Comparison of ENCODE assay signal across 29 cellular contexts in the genomic region with DNA sequence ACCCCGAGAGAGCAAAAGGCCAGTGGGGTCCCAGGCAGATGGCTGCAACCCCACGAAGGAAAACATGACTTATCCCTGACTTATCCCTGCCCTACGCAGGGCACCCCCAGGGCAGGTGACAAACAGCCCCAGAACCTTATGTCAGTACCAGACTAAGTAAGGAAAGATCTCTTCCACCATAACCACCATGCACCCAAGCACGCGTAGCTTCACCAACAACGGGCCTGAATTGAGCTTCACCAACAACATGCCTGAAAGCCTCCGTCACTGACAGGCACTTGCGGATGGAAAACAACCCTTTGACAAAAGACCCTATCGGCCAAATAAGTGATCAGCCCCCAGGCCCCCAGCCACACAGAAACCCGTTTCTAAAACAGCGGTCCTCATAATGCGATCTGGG. TPM values are rescaled to one million over a fixed set of nuclear protein-coding genes. Genes with fewer than 3 reads are reported as not detected.
A peak's percentile ranks its signal among the peaks of the same experiment; 100 is the strongest.
DNase-seq lines count a peak whose midpoint lies in the region; ATAC-seq, FAIRE-seq and TF ChIP-seq lines count a peak whose summit lies in the region.
"Had no signal": no experiment of that assay in that cellular context is flagged by ENCODE, and none has a peak within 500 bp of the region (broad histone marks: within the 10 kb centered on the region; RNA-seq: fewer than 3 reads in every experiment).

No MANE protein-coding gene starts in this region.

- H4K20me1 ChIP-seq in neural progenitor cell (ENCODE audit: low read depth), result peaks cover 29% of the 10 kb centered on the region

- H3K27ac ChIP-seq in endodermal cell (ENCODE audit: low read depth, low read length), result no peak overlapping the region
- H3K27ac ChIP-seq in neural progenitor cell, result peak overlapping the region; percentile 46
- H3K27ac ChIP-seq in vagina, result no peak overlapping the region
- H3K27ac ChIP-seq: colonic mucosa, parathyroid adenoma, thyroid gland had no signal

- H3K9me3 Mint-ChIP-seq in natural killer cell (no peaks in the 10 kb centered on the region), endodermal cell (no peaks in the 10 kb centered on the region), neural progenitor cell (peaks cover 7% of the 10 kb centered on the region)
- H3K9me3 Mint-ChIP-seq in natural killer cell treated with Interleukin-12 subunit alpha and Interleukin-12 subunit beta and Interleukin-15 and Interleukin-18, amount 100 ng/mL, for 72 hours, result no peaks in the 10 kb centered on the region
- H3K9me3 Mint-ChIP-seq: stimulated activated naive CD8-positive, alpha-beta T cell treated with anti-CD3 and anti-CD28 coated beads, Interleukin-15, Interleukin-2, amounts not matched to agents 100 ng/mL and 50 ng/mL, for 24 hours had no signal

- no peaks in the 10 kb centered on the region for H3K27me3 ChIP-seq in endodermal cell (ENCODE audit: control insufficient read depth, insufficient read depth, low read length, poor library complexity, severe bottlenecking)
- H3K27me3 ChIP-seq in neural progenitor cell, result no peaks in the 10 kb centered on the region
- H3K27me3 ChIP-seq in vagina, result no peaks in the 10 kb centered on the region
- H3K27me3 ChIP-seq: colonic mucosa, thyroid gland had no signal

- H3K36me3 Mint-ChIP-seq in natural killer cell (no peaks in the 10 kb centered on the region), endodermal cell (ENCODE audit: low read depth) (peaks cover 6% of the 10 kb centered on the region), neural progenitor cell (peaks cover 23% of the 10 kb centered on the region)
- H3K36me3 Mint-ChIP-seq in natural killer cell treated with Interleukin-12 subunit alpha and Interleukin-12 subunit beta and Interleukin-15 and Interleukin-18, amount 100 ng/mL, for 72 hours, result no peaks in the 10 kb centered on the region

- H2AFZ ChIP-seq in neural progenitor cell (replicated peaks), result no peak overlapping the region
- H2AFZ ChIP-seq: parathyroid adenoma had no signal

- H3K4me1 ChIP-seq in endodermal cell (ENCODE audit: control insufficient read depth, insufficient read depth, low read length) (no peaks in the 10 kb centered on the region), neural progenitor cell (peaks cover 3% of the 10 kb centered on the region), vagina (no peaks in the 10 kb centered on the region)
- H3K4me1 ChIP-seq: colonic mucosa, parathyroid adenoma had no signal

- no peak for TF ChIP-seq POLR2A in vagina (IDR thresholded peaks at IDR 0.05)
- no peak for TF ChIP-seq POLR2A in GM12891 (IDR thresholded peaks at IDR 0.05; ENCODE audit: low read depth, low read length)

- ATAC-seq in natural killer cell (no peak), HG03280 (IDR thresholded peaks at IDR 0.05; ENCODE audit: unreplicated experiment) (no peak)
- no peak for ATAC-seq in natural killer cell treated with Interleukin-12 subunit alpha and Interleukin-12 subunit beta and Interleukin-15 and Interleukin-18, amount 100 ng/mL, for 72 hours
- ATAC-seq: HCT116, left lobe of liver, right cardiac atrium, SK-N-SH treated with all-trans-retinoic acid at 6 μM for 48 hours had no signal

- H3K36me3 ChIP-seq in endodermal cell (ENCODE audit: control insufficient read depth, insufficient read depth, low read length) (no peaks in the 10 kb centered on the region), neural progenitor cell (no peaks in the 10 kb centered on the region), vagina (no peaks in the 10 kb centered on the region)
- H3K36me3 ChIP-seq: colonic mucosa, thyroid gland had no signal

- no peak overlapping the region for H3K27ac Mint-ChIP-seq in natural killer cell
- H3K27ac Mint-ChIP-seq in natural killer cell treated with Interleukin-12 subunit alpha and Interleukin-12 subunit beta and Interleukin-15 and Interleukin-18, amount 100 ng/mL, for 72 hours, result no peak overlapping the region
- no peak overlapping the region for H3K27ac Mint-ChIP-seq in endodermal cell
- H3K27ac Mint-ChIP-seq in neural progenitor cell, result peak overlapping the region; percentile 35
- H3K27ac Mint-ChIP-seq: activated naive CD8-positive, alpha-beta T cell; stimulated activated naive CD8-positive, alpha-beta T cell treated with anti-CD3 and anti-CD28 coated beads, Interleukin-15, Interleukin-2, amounts not matched to agents 100 ng/mL and 50 ng/mL, for 24 hours had no signal

- H3K4me3 Mint-ChIP-seq in natural killer cell (no peak overlapping the region), endodermal cell (no peak overlapping the region), neural progenitor cell (no peak overlapping the region)
- no peak overlapping the region for H3K4me3 Mint-ChIP-seq in natural killer cell treated with Interleukin-12 subunit alpha and Interleukin-12 subunit beta and Interleukin-15 and Interleukin-18, amount 100 ng/mL, for 72 hours
- H3K4me3 Mint-ChIP-seq: activated naive CD8-positive, alpha-beta T cell; stimulated activated naive CD8-positive, alpha-beta T cell treated with anti-CD3 and anti-CD28 coated beads, Interleukin-15, Interleukin-2, amounts not matched to agents 100 ng/mL and 50 ng/mL, for 24 hours had no signal

- intact Hi-C loops in natural killer cell (cut with micrococcal nuclease), result no loop called here
- intact Hi-C loops in vagina (cut with DNase I), result no loop called here

- no peaks in the 10 kb centered on the region for H3F3A ChIP-seq in neural progenitor cell (ENCODE audit: low read depth)

- H3K4me3 ChIP-seq in endodermal cell (ENCODE audit: low read length) (no peak overlapping the region), neural progenitor cell (no peak overlapping the region), vagina (no peak overlapping the region)
- H3K4me3 ChIP-seq: colonic mucosa, thyroid gland had no signal

- H3K4me1 Mint-ChIP-seq in natural killer cell, result peaks cover 37 to 39% of the 10 kb centered on the region in 2 donors
- H3K4me1 Mint-ChIP-seq in natural killer cell treated with Interleukin-12 subunit alpha and Interleukin-12 subunit beta and Interleukin-15 and Interleukin-18, amount 100 ng/mL, for 72 hours (ENCODE audit: low read depth in 2 of 2), result peaks cover 35 to 37% of the 10 kb centered on the region in 2 donors
- H3K4me1 Mint-ChIP-seq in endodermal cell, result no peaks in the 10 kb centered on the region
- no peaks in the 10 kb centered on the region for H3K4me1 Mint-ChIP-seq in neural progenitor cell

- H3K9me3 ChIP-seq in endodermal cell (ENCODE audit: control insufficient read depth, low read length) (no peaks in the 10 kb centered on the region), neural progenitor cell (ENCODE audit: low read depth) (no peaks in the 10 kb centered on the region), vagina (no peaks in the 10 kb centered on the region)
- H3K9me3 ChIP-seq: colonic mucosa, thyroid gland had no signal

- TF ChIP-seq CTCF in natural killer cell (IDR thresholded peaks at IDR 0.05) (no peak), endodermal cell (conservative IDR thresholded peaks at IDR 0.05) (no peak), neural progenitor cell (IDR thresholded peaks at IDR 0.05) (no peak), vagina (IDR thresholded peaks at IDR 0.05) (no peak)

- no peak for FAIRE-seq in GM12891 (lab: Jason Lieb, UNC)
- FAIRE-seq: GM12892 had no signal

- no peak overlapping the region for H3K4me2 ChIP-seq in neural progenitor cell

- peaks cover 96% of the 10 kb centered on the region for H3K79me2 ChIP-seq in neural progenitor cell (ENCODE audit: low read depth)

- DNase-seq in natural killer cell (peak; percentile 7), endodermal cell (peak; percentile 24), neural progenitor cell (ENCODE audit: low spot score) (no peak), vagina (ENCODE audit: extremely low spot score in 2 of 2) (no peak), GM12891 (ENCODE audit: insufficient read length, low spot score) (no peak), NCI-H226 (no peak)
- no peak for DNase-seq in natural killer cell treated with Interleukin-12 subunit alpha and Interleukin-12 subunit beta and Interleukin-15 and Interleukin-18, amount 100 ng/mL, for 72 hours (ENCODE audit: low spot score)
- DNase-seq: activated CD4-positive, alpha-beta T cell treated with anti-CD3 and anti-CD28 coated beads for 1 hour; activated effector memory CD4-positive, alpha-beta T cell treated with anti-CD3 and anti-CD28 coated beads, Interleukin-2, amount 50 U/mL, for 16 hours; activated T-cell treated with anti-CD3 and anti-CD28 coated beads, Interleukin-2, amount 50 U/mL, for 1 hour; AML-193; colonic mucosa; effector memory CD4-positive, alpha-beta T cell; Kasumi-1; mesendoderm; NCI-H1436; NCI-H2081 treated with DMSO at 0.1 percent for 48 hours; right cardiac atrium; Right ventricle myocardium superior; stimulated activated CD8-positive, alpha-beta memory T cell treated with anti-CD3 and anti-CD28 coated beads, Interleukin-4, amount 100 ng/mL, for 48 hours; thyroid gland had no signal

- H3K9ac ChIP-seq in endodermal cell (ENCODE audit: extremely low read depth, low read length, poor library complexity, severe bottlenecking) (no peak overlapping the region), neural progenitor cell (no peak overlapping the region)
- H3K9ac ChIP-seq: parathyroid adenoma had no signal

- H3K27me3 Mint-ChIP-seq in natural killer cell (ENCODE audit: low read depth in 2 of 2), result peaks cover 0 to 9% of the 10 kb centered on the region in 2 donors
- no peaks in the 10 kb centered on the region for H3K27me3 Mint-ChIP-seq in natural killer cell treated with Interleukin-12 subunit alpha and Interleukin-12 subunit beta and Interleukin-15 and Interleukin-18, amount 100 ng/mL, for 72 hours
- no peaks in the 10 kb centered on the region for H3K27me3 Mint-ChIP-seq in endodermal cell (ENCODE audit: insufficient read depth)
- peaks cover 2% of the 10 kb centered on the region for H3K27me3 Mint-ChIP-seq in neural progenitor cell (ENCODE audit: insufficient read depth, low read depth)
- H3K27me3 Mint-ChIP-seq: activated naive CD8-positive, alpha-beta T cell; stimulated activated naive CD8-positive, alpha-beta T cell treated with anti-CD3 and anti-CD28 coated beads, Interleukin-15, Interleukin-2, amounts not matched to agents 100 ng/mL and 50 ng/mL, for 24 hours had no signal

- 94 to 100% methylated on average over 9 to 12 of the region's 12 CpGs for WGBS in endodermal cell (ENCODE audit: insufficient coverage in 1 of 2, insufficient read length in 1 of 2), 2 experiments

TF ChIP-seq in GM12891, 5 proteins besides CTCF, POLR2A, EP300 and RAD21 (continues in another document):
- TF ChIP-seq PAX5 (IDR thresholded peaks at IDR 0.05; ENCODE audit: insufficient read depth, low read length, severe bottlenecking) (no peak), TAF1 (IDR thresholded peaks at IDR 0.05; ENCODE audit: low read depth, low read length) (no peak), POLR2AphosphoS5 (IDR thresholded peaks at IDR 0.05; ENCODE audit: low read depth, low read length) (no peak), POU2F2 (IDR thresholded peaks at IDR 0.05; ENCODE audit: low read depth, low read length) (no peak)

RNA-seq across cellular contexts. Expression of a gene that starts 34.1 kb away (rescaled TPM):
- 100 to 1,000 TPM in 2 of 3 donors, 10 to 100 TPM in 1; 74.9 to 105 (median 100) TPM for total RNA-seq in natural killer cell
- total RNA-seq in natural killer cell treated with Interleukin-12 subunit alpha and Interleukin-12 subunit beta and Interleukin-15 and Interleukin-18, amount 100 ng/mL, for 72 hours, result 10 to 100 TPM; 22.3 to 48.6 TPM
- 10 to 100 TPM; 45.7 to 51.2 TPM for total RNA-seq in endodermal cell
- polyA plus RNA-seq in endodermal cell (2013, experiment 1 of 2), result 11.1 TPM
- polyA plus RNA-seq in endodermal cell (2013, experiment 2 of 2), result 13.9 TPM
- total RNA-seq in neural progenitor cell (ENCODE audit: low replicate concordance), result 36.0 and 40.8 TPM in 2 replicates
- 76.6 TPM for total RNA-seq in vagina
- 4.0 TPM for polyA plus RNA-seq in GM12891 (2012; ENCODE audit: low read depth, missing spikeins)

Comparison
In these comparisons a context has a peak if more than half of its experiments do, and no peak if none do; other contexts are left out.
1. DNase-seq: peak in natural killer cell (single experiment) and endodermal cell (single experiment); none in natural killer cell treated with Interleukin-12 subunit alpha and Interleukin-12 subunit beta and Interleukin-15 and Interleukin-18, amount 100 ng/mL, for 72 hours (single experiment), neural progenitor cell (single experiment), vagina (0 of 2), GM12891 (single experiment) and NCI-H226 (single experiment).